In genomic region chr11:103682318-103683184, GRCh38 we compare ENCODE assay signal across 8 cellular contexts.
A peak's percentile ranks its signal among the peaks of the same experiment; 100 is the strongest.
DNase-seq lines count a peak whose midpoint lies in the region; ATAC-seq and TF ChIP-seq lines count a peak whose summit lies in the region.

No MANE protein-coding gene starts in this region.

- DNase-seq in CD14-positive monocyte (ENCODE audit: low spot score) = no peak
- DNase-seq in NCI-H446 (lab: John Stamatoyannopoulos, UW) = peak; percentile 64 to 86
- DNase-seq in activated CD4-positive, CD25-positive, alpha-beta regulatory T cell treated with anti-CD3 and anti-CD28 coated beads, Interleukin-2, amount 50 U/mL, for 72 hours = peak; percentile 33
- peak; percentile 80 for DNase-seq in ecto neural progenitor cell (ENCODE audit: low spot score)
- DNase-seq in lower lobe of right lung = no peak
- peak; percentile 2 to 9 for DNase-seq in stimulated activated CD8-positive, alpha-beta memory T cell treated with anti-CD3 and anti-CD28 coated beads, Interleukin-7, amount 100 ng/mL, for 4 hours (ENCODE audit: low read depth in 2 of 2)

- peak overlapping the region in 1 of 7 donors; percentile 59 for H3K27ac Mint-ChIP-seq in CD14-positive monocyte

- peaks cover 9% of the 10 kb centered on the region for H3K4me1 ChIP-seq in lower lobe of right lung

- H3K4me3 Mint-ChIP-seq in CD14-positive monocyte = peak overlapping the region in 1 of 2 donors; percentile 58

- intact Hi-C loops in CD14-positive monocyte (cut with micrococcal nuclease) = no loop called here
- intact Hi-C loops in lower lobe of right lung (cut with DNase I) = no loop called here

- no peak overlapping the region for H3K27ac ChIP-seq in lower lobe of right lung

- no peaks in the 10 kb centered on the region for H3K36me3 Mint-ChIP-seq in CD14-positive monocyte

- H3K9me3 Mint-ChIP-seq in CD14-positive monocyte = no peaks in the 10 kb centered on the region

- H3K27me3 Mint-ChIP-seq in CD14-positive monocyte (ENCODE audit: low read depth in 3 of 3) = peaks cover 0 to 3% (median 1%) of the 10 kb centered on the region in 3 donors

- peak; percentile 94 for ATAC-seq in GM19035 (IDR thresholded peaks at IDR 0.05; ENCODE audit: unreplicated experiment)
- peak; percentile 94 for ATAC-seq in HG03135 (IDR thresholded peaks at IDR 0.05; ENCODE audit: unreplicated experiment)
- ATAC-seq in lower lobe of right lung = peak; percentile 93 to 95

- peak; percentile 75 for TF ChIP-seq CTCF in CD14-positive monocyte (IDR thresholded peaks at IDR 0.05)
- TF ChIP-seq CTCF in lower lobe of right lung (IDR thresholded peaks at IDR 0.05) = peak; percentile 69

- peaks cover 5% of the 10 kb centered on the region for H3K4me1 Mint-ChIP-seq in CD14-positive monocyte

- no peak overlapping the region for H3K4me3 ChIP-seq in lower lobe of right lung

- no peaks in the 10 kb centered on the region for H3K36me3 ChIP-seq in lower lobe of right lung

- H3K9me3 ChIP-seq in lower lobe of right lung = no peaks in the 10 kb centered on the region

- no peaks in the 10 kb centered on the region for H3K27me3 ChIP-seq in lower lobe of right lung (ENCODE audit: low read depth)

Comparison
In these comparisons a context has a peak if more than half of its experiments do, and no peak if none do; other contexts are left out.
1. DNase-seq: peak in NCI-H446 (2 of 2), activated CD4-positive, CD25-positive, alpha-beta regulatory T cell treated with anti-CD3 and anti-CD28 coated beads, Interleukin-2, amount 50 U/mL, for 72 hours (single experiment), ecto neural progenitor cell (single experiment) and stimulated activated CD8-positive, alpha-beta memory T cell treated with anti-CD3 and anti-CD28 coated beads, Interleukin-7, amount 100 ng/mL, for 4 hours (2 of 2); none in CD14-positive monocyte (single experiment) and lower lobe of right lung (single experiment).
2. Peak in every context shown above with its lines, with median percentiles within 50 percentile points of each other: ATAC-seq.